12 cellular contexts compared by ENCODE assay signal in genomic region chr17:49969794-49970389, GRCh38. TPM values are rescaled to one million over a fixed set of nuclear protein-coding genes. Genes with fewer than 3 reads are reported as not detected.
DNase-seq lines count a peak whose midpoint lies in the region; ATAC-seq, FAIRE-seq and TF ChIP-seq lines count a peak whose summit lies in the region.
"Had no signal": no experiment of that assay in that cellular context is flagged by ENCODE, and none has a peak within 500 bp of the region (broad histone marks: within the 10 kb centered on the region; RNA-seq: fewer than 3 reads in every experiment).

No MANE protein-coding gene starts in this region.

- H3K9ac ChIP-seq in HepG2 (ENCODE audit: insufficient read depth, low read depth, low read length): no peak overlapping the region

- ATAC-seq in HepG2: no peak
- ATAC-seq in right lobe of liver: no peak
- ATAC-seq in activated CD8-positive, alpha-beta T cell treated with anti-CD3 and anti-CD28 coated beads, Interleukin-2, amount 10 ng/mL, durations not matched to agents 7 days and 5 days: no peak
- ATAC-seq in HG02763 (IDR thresholded peaks at IDR 0.05; ENCODE audit: unreplicated experiment): no peak
- ATAC-seq in GM21390 (IDR thresholded peaks at IDR 0.05; ENCODE audit: unreplicated experiment): no peak
- ATAC-seq: gastrocnemius medialis had no signal

- 32% methylated on average over 18 of the region's 18 CpGs for WGBS in HepG2 (ENCODE audit: low lambda C conversion rate)
- WGBS in right lobe of liver (ENCODE audit: insufficient coverage, low coverage, low lambda C conversion rate, missing lambda C conversion rate): 0% methylated on average over 4 of the region's 18 CpGs

- H3K4me1 ChIP-seq in HepG2 (ENCODE audit: insufficient read depth, low read length) (peaks cover 47% of the 10 kb centered on the region), right lobe of liver (peaks cover 0 to 5% (median 0%) of the 10 kb centered on the region in 4 donors)
- H3K4me1 ChIP-seq: BE2C had no signal

- H3K79me2 ChIP-seq in HepG2 (ENCODE audit: insufficient read depth, low read length): no peaks in the 10 kb centered on the region

- no peaks in the 10 kb centered on the region for H3K9me3 Mint-ChIP-seq in activated CD8-positive, alpha-beta T cell treated with anti-CD3 and anti-CD28 coated beads, Interleukin-2, amount 10 ng/mL, durations not matched to agents 7 days and 5 days (ENCODE audit: insufficient read depth)
- H3K9me3 Mint-ChIP-seq in immature natural killer cell: peaks cover 0 to 8% (median 0%) of the 10 kb centered on the region in 6 donors

- TF ChIP-seq RAD21 in HepG2 (CRISPR knock-in tag; IDR thresholded peaks at IDR 0.05): no peak

- peaks cover 89% of the 10 kb centered on the region for H3K27me3 Mint-ChIP-seq in activated CD8-positive, alpha-beta T cell treated with anti-CD3 and anti-CD28 coated beads, Interleukin-2, amount 10 ng/mL, durations not matched to agents 7 days and 5 days (ENCODE audit: low read depth)
- peaks cover 24 to 57% (median 53%) of the 10 kb centered on the region in 3 donors for H3K27me3 Mint-ChIP-seq in immature natural killer cell (ENCODE audit: low read depth in 3 of 3)

- H3K27me3 ChIP-seq in HepG2 (ENCODE audit: control insufficient read depth in 1 of 2, insufficient read depth in 2 of 2, low read length in 2 of 2) (peaks cover 42 to 96% of the 10 kb centered on the region in 2 experiments), right lobe of liver (peaks cover 5 to 40% of the 10 kb centered on the region in 2 donors)

- in situ Hi-C loops in HepG2 (cut with HindIII; ENCODE audit: extremely low pct_ligation_motif_present, low pct_unique_long_range_greater_than_20kb): no loop called here

- intact Hi-C loops in HepG2 (cut with micrococcal nuclease; ENCODE audit: unreplicated experiment): no loop called here
- intact Hi-C loops in right lobe of liver (cut with DNase I): no loop called here

- no peak overlapping the region for H3K27ac ChIP-seq in HepG2 (ENCODE audit: extremely low read length, insufficient read depth, low read length)
- H3K27ac ChIP-seq in right lobe of liver: no peak overlapping the region
- H3K27ac ChIP-seq: gastrocnemius medialis had no signal

- no TSS peak for BruUV-seq in HepG2 (replicated peaks; lab: Mats Ljungman, UMichigan)

- DNase-seq in HepG2 (ENCODE audit: low spot score) (no peak), right lobe of liver (no peak), immature natural killer cell (no peak), HPDE6-E6E7 (ENCODE audit: extremely low spot score) (no peak), NCI-H526 treated with DMSO at 0.1 percent for 48 hours (lab: John Stamatoyannopoulos, UW) (no peak)
- no peak for DNase-seq in activated CD8-positive, alpha-beta T cell treated with anti-CD3 and anti-CD28 coated beads, Interleukin-2, amount 10 ng/mL, durations not matched to agents 7 days and 5 days
- DNase-seq: BE2C, gastrocnemius medialis, NCI-H2171 treated with DMSO at 0.1 percent for 48 hours had no signal

- no peak for FAIRE-seq in HepG2 (lab: Jason Lieb, UNC)

- CTCF ChIA-PET in HepG2 (lab: Yijun Ruan, JAX; ENCODE audit: low intra/inter-chr PET ratio, low total read pairs): no interaction called here
- CTCF ChIA-PET in activated CD8-positive, alpha-beta T cell treated with anti-CD3 and anti-CD28 coated beads, Interleukin-2, amount 10 ng/mL, durations not matched to agents 7 days and 5 days (lab: Charles Lee): interaction anchor here (0.9 to 1.8 kb wide), 4 partner anchors 10 to 28 kb away, joined by 3 to 6 read pairs (median 3); no protein-coding TSS in a partner anchor

- POLR2A ChIA-PET in HepG2 (lab: Yijun Ruan, JAX): no interaction called here
- POLR2A ChIA-PET in activated CD8-positive, alpha-beta T cell treated with anti-CD3 and anti-CD28 coated beads, Interleukin-2, amount 10 ng/mL, durations not matched to agents 7 days and 5 days (lab: Charles Lee): no interaction called here

- peaks cover 31% of the 10 kb centered on the region for H3K4me1 Mint-ChIP-seq in activated CD8-positive, alpha-beta T cell treated with anti-CD3 and anti-CD28 coated beads, Interleukin-2, amount 10 ng/mL, durations not matched to agents 7 days and 5 days (ENCODE audit: low read depth)
- H3K4me1 Mint-ChIP-seq in immature natural killer cell: peaks cover 36 to 48% of the 10 kb centered on the region in 2 donors

- H3K27ac Mint-ChIP-seq in activated CD8-positive, alpha-beta T cell treated with anti-CD3 and anti-CD28 coated beads, Interleukin-2, amount 10 ng/mL, durations not matched to agents 7 days and 5 days: no peak overlapping the region
- no peak overlapping the region for H3K27ac Mint-ChIP-seq in immature natural killer cell

- no peak overlapping the region for H2AFZ ChIP-seq in HepG2 (ENCODE audit: low read length)

- peak overlapping the region; percentile 77 for H3K4me3 Mint-ChIP-seq in activated CD8-positive, alpha-beta T cell treated with anti-CD3 and anti-CD28 coated beads, Interleukin-2, amount 10 ng/mL, durations not matched to agents 7 days and 5 days
- peak overlapping the region; percentile 81 to 92 (median 89) for H3K4me3 Mint-ChIP-seq in immature natural killer cell

- H3K9me3 ChIP-seq in HepG2 (ENCODE audit: low read length) (no peaks in the 10 kb centered on the region), right lobe of liver (no peaks in the 10 kb centered on the region)
- H3K9me3 ChIP-seq: BE2C, gastrocnemius medialis had no signal

- no peak for TF ChIP-seq EP300 in HepG2 (IDR thresholded peaks at IDR 0.05; ENCODE audit: low read depth in 2 of 2, low read length in 2 of 2)
- no peak for TF ChIP-seq EP300 in HepG2 (CRISPR knock-in tag; IDR thresholded peaks at IDR 0.05; ENCODE audit: borderline replicate concordance)

- peaks cover 1% of the 10 kb centered on the region for H3K36me3 Mint-ChIP-seq in activated CD8-positive, alpha-beta T cell treated with anti-CD3 and anti-CD28 coated beads, Interleukin-2, amount 10 ng/mL, durations not matched to agents 7 days and 5 days (ENCODE audit: low read depth)
- peaks cover 0 to 5% (median 3%) of the 10 kb centered on the region in 3 donors for H3K36me3 Mint-ChIP-seq in immature natural killer cell

- no peaks in the 10 kb centered on the region for H3K36me3 ChIP-seq in HepG2 (replicated peaks in 1 of 2; ENCODE audit: control insufficient read depth in 1 of 2, insufficient read depth in 2 of 2, low read length in 2 of 2)
- no peaks in the 10 kb centered on the region for H3K36me3 ChIP-seq in right lobe of liver
- H3K36me3 ChIP-seq: BE2C, gastrocnemius medialis had no signal

- peaks cover 4% of the 10 kb centered on the region; the same call in 1 of the 2 replicates for H4K20me1 ChIP-seq in HepG2 (ENCODE audit: insufficient read depth, low read length)

- H3K4me2 ChIP-seq in HepG2 (ENCODE audit: low read depth, low read length): peak overlapping the region; percentile 97

- TF ChIP-seq POLR2A in HepG2 (IDR thresholded peaks at IDR 0.05; ENCODE audit: insufficient read depth in 1 of 2, low read depth in 2 of 2, low read length in 2 of 2) (no peak), right lobe of liver (IDR thresholded peaks at IDR 0.05) (no peak)

- TF ChIP-seq CTCF in HepG2 (CRISPR knock-in tag; IDR thresholded peaks at IDR 0.05): no peak
- TF ChIP-seq CTCF in right lobe of liver (IDR thresholded peaks at IDR 0.05): no peak

- H3K4me3 ChIP-seq in HepG2 (replicated peaks in 1 of 3; ENCODE audit: insufficient read depth in 1 of 3, low read depth in 2 of 3, low read length in 3 of 3) (peak overlapping the region in 2 of 3 experiments; percentile 54 to 80; a peak in 3 of 6 replicates), right lobe of liver (no peak overlapping the region)

RNA-seq across cellular contexts. Expression of gene DLX4, which starts 0.9 kb away (rescaled TPM):
- total RNA-seq in HepG2 (2016; rRNA removed; fragmentation: Illumina TruSeq; extraction: Trizol): 0.51 and 0.55 TPM in 2 replicates
- 0.44 and 1.4 TPM in 2 replicates for total RNA-seq in HepG2 (2016; cell fraction: cytosol; rRNA removed; fragmentation: Illumina TruSeq; extraction: Trizol; ENCODE audit: low read depth)
- total RNA-seq in HepG2 (2016; cell fraction: insoluble cytoplasmic fraction; rRNA removed; fragmentation: Illumina TruSeq; extraction: Trizol): 0.40 and 0.80 TPM in 2 replicates
- total RNA-seq in HepG2 (2016; cell fraction: membrane; rRNA removed; fragmentation: Illumina TruSeq; extraction: Trizol): 1.8 and 1.9 TPM in 2 replicates
- 0.93 and 0.97 TPM in 2 replicates for total RNA-seq in HepG2 (2016; cell fraction: nucleus; rRNA removed; fragmentation: Illumina TruSeq; extraction: Trizol)
- 2.3 and 2.5 TPM in 2 replicates for polyA plus RNA-seq in HepG2 (2011; rRNA removed)
- 1.0 and 1.2 TPM in 2 replicates for polyA plus RNA-seq in HepG2 (2011; cell fraction: cytosol; rRNA removed)
- polyA plus RNA-seq in HepG2 (2011; cell fraction: nucleus; rRNA removed): 10.2 TPM in 2 replicates
- polyA plus RNA-seq in HepG2 (2012): 2.5 and 2.7 TPM in 2 replicates
- polyA plus RNA-seq in HepG2 (2016; cell fraction: cytosol; fragmentation: Illumina TruSeq; extraction: Trizol; ENCODE audit: low read depth): 6.6 and 7.4 TPM in 2 replicates
- polyA plus RNA-seq in HepG2 (2016; cell fraction: insoluble cytoplasmic fraction; fragmentation: Illumina TruSeq; extraction: Trizol; ENCODE audit: low read depth): 2.3 and 2.8 TPM in 2 replicates
- polyA plus RNA-seq in HepG2 (2016; cell fraction: membrane; fragmentation: Illumina TruSeq; extraction: Trizol; ENCODE audit: low read depth): 12.2 and 12.9 TPM in 2 replicates
- polyA plus RNA-seq in HepG2 (2016; cell fraction: nucleus; fragmentation: Illumina TruSeq; extraction: Trizol; ENCODE audit: insufficient read depth, low read depth): 8.1 and 8.9 TPM in 2 replicates
- 1.8 and 3.4 TPM in 2 replicates for polyA minus RNA-seq in HepG2 (2011; rRNA and poly(A)+ RNA removed; ENCODE audit: low replicate concordance)
- 0.62 and 0.99 TPM in 2 replicates for polyA minus RNA-seq in HepG2 (2011; cell fraction: cytosol; rRNA and poly(A)+ RNA removed)
- polyA minus RNA-seq in HepG2 (2011; cell fraction: nucleus; rRNA and poly(A)+ RNA removed): 1.3 and 2.4 TPM in 2 replicates
- total RNA-seq in right lobe of liver: not detected
- total RNA-seq in activated CD8-positive, alpha-beta T cell treated with anti-CD3 and anti-CD28 coated beads, Interleukin-2, amount 10 ng/mL, durations not matched to agents 7 days and 5 days: not detected
- under 1 TPM in 2 of 3 donors, not detected in 1; 0.19 to 0.32 TPM for polyA plus RNA-seq in immature natural killer cell
- total RNA-seq: gastrocnemius medialis, mucosa of gallbladder had no signal

RNA-seq across cellular contexts. Expression of gene DLX3, which starts 25.1 kb away (rescaled TPM):
- total RNA-seq in HepG2 (2016; rRNA removed; fragmentation: Illumina TruSeq; extraction: Trizol) (not detected in 2 replicates), right lobe of liver (not detected)
- total RNA-seq in HepG2 (2016; cell fraction: cytosol; rRNA removed; fragmentation: Illumina TruSeq; extraction: Trizol; ENCODE audit: low read depth): not detected in 2 replicates
- total RNA-seq in HepG2 (2016; cell fraction: insoluble cytoplasmic fraction; rRNA removed; fragmentation: Illumina TruSeq; extraction: Trizol): not detected in 2 replicates
- not detected in 2 replicates for total RNA-seq in HepG2 (2016; cell fraction: membrane; rRNA removed; fragmentation: Illumina TruSeq; extraction: Trizol)
- total RNA-seq in HepG2 (2016; cell fraction: nucleus; rRNA removed; fragmentation: Illumina TruSeq; extraction: Trizol): not detected in 2 replicates
- polyA plus RNA-seq in HepG2 (2011; rRNA removed) (0.03 and 0.05 TPM in 2 replicates), immature natural killer cell (not detected)
- not detected in 2 replicates for polyA plus RNA-seq in HepG2 (2011; cell fraction: cytosol; rRNA removed)
- polyA plus RNA-seq in HepG2 (2011; cell fraction: nucleus; rRNA removed): 0.05 and 0.23 TPM in 2 replicates
- polyA plus RNA-seq in HepG2 (2012): not detected in 2 replicates
- not detected in 2 replicates for polyA plus RNA-seq in HepG2 (2016; cell fraction: cytosol; fragmentation: Illumina TruSeq; extraction: Trizol; ENCODE audit: low read depth)
- polyA plus RNA-seq in HepG2 (2016; cell fraction: insoluble cytoplasmic fraction; fragmentation: Illumina TruSeq; extraction: Trizol; ENCODE audit: low read depth): 0.09 TPM in 1 of 2 replicates, not detected in the other
- polyA plus RNA-seq in HepG2 (2016; cell fraction: membrane; fragmentation: Illumina TruSeq; extraction: Trizol; ENCODE audit: low read depth): not detected in 2 replicates
- polyA plus RNA-seq in HepG2 (2016; cell fraction: nucleus; fragmentation: Illumina TruSeq; extraction: Trizol; ENCODE audit: insufficient read depth, low read depth): not detected in 2 replicates
- polyA minus RNA-seq in HepG2 (2011; rRNA and poly(A)+ RNA removed; ENCODE audit: low replicate concordance): 0.65 TPM in 1 of 2 replicates, not detected in the other
- polyA minus RNA-seq in HepG2 (2011; cell fraction: cytosol; rRNA and poly(A)+ RNA removed): not detected in 2 replicates
- not detected in 2 replicates for polyA minus RNA-seq in HepG2 (2011; cell fraction: nucleus; rRNA and poly(A)+ RNA removed)
- not detected for total RNA-seq in activated CD8-positive, alpha-beta T cell treated with anti-CD3 and anti-CD28 coated beads, Interleukin-2, amount 10 ng/mL, durations not matched to agents 7 days and 5 days
- total RNA-seq: gastrocnemius medialis had no signal

Comparison
In these comparisons a context has a peak if more than half of its experiments do, and no peak if none do; other contexts are left out.
1. H3K4me3 ChIP-seq: peak in HepG2 (2 of 3); none in right lobe of liver (0 of 3).